In genomic region chr19:45164577-45165335, GRCh38 we compare ENCODE assay signal across 8 cellular contexts. TPM values are rescaled to one million over a fixed set of nuclear protein-coding genes. Genes with fewer than 3 reads are reported as not detected.
DNase-seq lines count a peak whose midpoint lies in the region; ATAC-seq, FAIRE-seq and TF ChIP-seq lines count a peak whose summit lies in the region.

No MANE protein-coding gene starts in this region.

- WGBS in suprapubic skin = 9% methylated on average over 13 of the region's 27 CpGs

- no peak for TF ChIP-seq POLR2A in suprapubic skin (IDR thresholded peaks at IDR 0.05)

- peak; percentile 72 for ATAC-seq in HG02588 (IDR thresholded peaks at IDR 0.05; ENCODE audit: unreplicated experiment)
- ATAC-seq in left lung = peak; percentile 79
- no peak for ATAC-seq in HG03469 (IDR thresholded peaks at IDR 0.05; ENCODE audit: unreplicated experiment)

- H3K27me3 ChIP-seq in left lung = peaks cover 0 to 27% of the 10 kb centered on the region in 2 donors
- peaks cover 4% of the 10 kb centered on the region for H3K27me3 ChIP-seq in suprapubic skin

- no peak for TF ChIP-seq EP300 in suprapubic skin (IDR thresholded peaks at IDR 0.05)

- peaks cover 0 to 18% of the 10 kb centered on the region in 2 donors for H3K4me1 ChIP-seq in left lung
- peaks cover 72% of the 10 kb centered on the region for H3K4me1 ChIP-seq in suprapubic skin

- peak; percentile 90 for DNase-seq in GM13976 (ENCODE audit: low spot score)
- peak; percentile 48 for DNase-seq in RCC 7860 (ENCODE audit: low spot score)
- DNase-seq in amniotic epithelial cell (ENCODE audit: low read depth) = peak; percentile 95
- peak; percentile 85 to 90 for DNase-seq in left lung
- no peak for DNase-seq in suprapubic skin (ENCODE audit: low spot score in 2 of 2)
- no peak for DNase-seq in NCI-H187 (lab: John Stamatoyannopoulos, UW)

- FAIRE-seq in RCC 7860 (lab: Jason Lieb, UNC) = no peak

- H3K9me3 ChIP-seq in left lung = no peaks in the 10 kb centered on the region
- no peaks in the 10 kb centered on the region for H3K9me3 ChIP-seq in suprapubic skin

- H3K4me3 ChIP-seq in left lung (no peak overlapping the region), suprapubic skin (no peak overlapping the region)

- intact Hi-C loops in left lung (cut with DNase I) = no loop called here

- H3K36me3 ChIP-seq in left lung (no peaks in the 10 kb centered on the region), suprapubic skin (no peaks in the 10 kb centered on the region)

- no peak overlapping the region for H3K27ac ChIP-seq in left lung
- peak overlapping the region; percentile 42 for H3K27ac ChIP-seq in suprapubic skin

- in situ Hi-C loops in GM13976 (cut with MboI; ENCODE audit: low sequenced_read_pairs, unreplicated experiment) = no loop called here

- no peak for TF ChIP-seq CTCF in GM13976 (IDR thresholded peaks at IDR 0.05; ENCODE audit: borderline replicate concordance, control extremely low read depth, extremely low read depth, insufficient read depth, missing control alignments)
- TF ChIP-seq CTCF in left lung (IDR thresholded peaks at IDR 0.05) = no peak
- TF ChIP-seq CTCF in suprapubic skin (IDR thresholded peaks at IDR 0.05) = no peak

RNA-seq across cellular contexts. Expression of gene NKPD1, which starts 4.0 kb away (rescaled TPM):
- not detected for total RNA-seq in left lung
- total RNA-seq in suprapubic skin = 10 to 100 TPM; 22.4 to 60.4 (median 51.1) TPM

RNA-seq across cellular contexts. Expression of gene TRAPPC6A, which starts 13.3 kb away (rescaled TPM):
- total RNA-seq in left lung = 10 to 100 TPM; 13.0 to 13.6 TPM
- 10 to 100 TPM; 55.9 to 82.3 (median 71.8) TPM for total RNA-seq in suprapubic skin

RNA-seq across cellular contexts. Expression of gene BLOC1S3, which starts 13.8 kb away (rescaled TPM):
- total RNA-seq in left lung = 10 to 100 TPM; 13.8 to 15.8 TPM
- 10 to 100 TPM; 15.3 to 20.1 (median 15.9) TPM for total RNA-seq in suprapubic skin

Comparison
In these comparisons a context has a peak if more than half of its experiments do, and no peak if none do; other contexts are left out.
1. DNase-seq: peak in GM13976 (single experiment), RCC 7860 (single experiment), amniotic epithelial cell (single experiment) and left lung (2 of 2); none in suprapubic skin (0 of 2) and NCI-H187 (0 of 2).
2. RNA of gene NKPD1, which starts 4.0 kb away (total RNA-seq): 22.4 to 60.4 TPM in suprapubic skin; not detected in left lung; every median in the first group is over 10 times any median in the second.